Comparison of ENCODE assay signal across 1 cellular context in the genomic region with DNA sequence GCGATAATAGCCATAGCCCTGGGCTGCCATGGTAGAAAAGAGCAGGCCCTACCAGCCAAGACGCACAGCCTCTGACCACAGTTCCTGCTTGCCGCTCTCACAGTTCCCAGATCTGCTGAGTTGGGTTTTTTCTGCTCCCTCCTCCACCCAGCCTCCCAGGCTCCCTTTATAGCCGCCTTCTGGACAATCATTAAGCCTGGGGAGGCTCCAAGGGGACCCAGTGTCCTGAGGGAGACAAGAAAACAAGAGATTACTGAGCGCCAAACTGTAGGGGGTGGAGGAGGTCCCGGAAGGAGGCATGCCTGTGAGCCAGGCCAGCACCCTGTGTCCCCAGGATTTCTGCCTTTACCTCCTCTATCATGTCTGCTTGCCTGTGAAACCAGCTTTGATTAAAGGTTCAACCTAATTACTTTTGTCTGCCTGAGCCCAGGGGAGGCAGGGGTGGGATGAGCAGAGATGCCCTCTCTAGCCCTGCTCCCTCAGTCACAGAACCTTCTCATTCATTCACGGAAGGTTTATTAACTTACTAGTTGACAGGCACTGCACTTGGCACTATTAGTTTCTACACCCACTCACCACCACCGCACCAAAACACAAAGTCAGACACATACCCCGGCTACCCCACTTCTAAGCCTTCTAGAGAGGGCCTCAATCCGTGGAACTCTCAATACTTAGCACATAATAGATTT.
TF ChIP-seq lines count a peak whose summit lies in the region.

No MANE protein-coding gene starts in this region.

TF ChIP-seq in HepG2, 621 proteins besides CTCF, POLR2A, EP300 and RAD21 (continues in another document):
- TF ChIP-seq, protein P1, sequence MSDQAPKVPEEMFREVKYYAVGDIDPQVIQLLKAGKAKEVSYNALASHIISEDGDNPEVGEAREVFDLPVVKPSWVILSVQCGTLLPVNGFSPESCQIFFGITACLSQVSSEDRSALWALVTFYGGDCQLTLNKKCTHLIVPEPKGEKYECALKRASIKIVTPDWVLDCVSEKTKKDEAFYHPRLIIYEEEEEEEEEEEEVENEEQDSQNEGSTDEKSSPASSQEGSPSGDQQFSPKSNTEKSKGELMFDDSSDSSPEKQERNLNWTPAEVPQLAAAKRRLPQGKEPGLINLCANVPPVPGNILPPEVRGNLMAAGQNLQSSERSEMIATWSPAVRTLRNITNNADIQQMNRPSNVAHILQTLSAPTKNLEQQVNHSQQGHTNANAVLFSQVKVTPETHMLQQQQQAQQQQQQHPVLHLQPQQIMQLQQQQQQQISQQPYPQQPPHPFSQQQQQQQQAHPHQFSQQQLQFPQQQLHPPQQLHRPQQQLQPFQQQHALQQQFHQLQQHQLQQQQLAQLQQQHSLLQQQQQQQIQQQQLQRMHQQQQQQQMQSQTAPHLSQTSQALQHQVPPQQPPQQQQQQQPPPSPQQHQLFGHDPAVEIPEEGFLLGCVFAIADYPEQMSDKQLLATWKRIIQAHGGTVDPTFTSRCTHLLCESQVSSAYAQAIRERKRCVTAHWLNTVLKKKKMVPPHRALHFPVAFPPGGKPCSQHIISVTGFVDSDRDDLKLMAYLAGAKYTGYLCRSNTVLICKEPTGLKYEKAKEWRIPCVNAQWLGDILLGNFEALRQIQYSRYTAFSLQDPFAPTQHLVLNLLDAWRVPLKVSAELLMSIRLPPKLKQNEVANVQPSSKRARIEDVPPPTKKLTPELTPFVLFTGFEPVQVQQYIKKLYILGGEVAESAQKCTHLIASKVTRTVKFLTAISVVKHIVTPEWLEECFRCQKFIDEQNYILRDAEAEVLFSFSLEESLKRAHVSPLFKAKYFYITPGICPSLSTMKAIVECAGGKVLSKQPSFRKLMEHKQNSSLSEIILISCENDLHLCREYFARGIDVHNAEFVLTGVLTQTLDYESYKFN (CRISPR knock-in tag; conservative IDR thresholded peaks at IDR 0.05), result peak; percentile 87
- TF ChIP-seq, protein P2, sequence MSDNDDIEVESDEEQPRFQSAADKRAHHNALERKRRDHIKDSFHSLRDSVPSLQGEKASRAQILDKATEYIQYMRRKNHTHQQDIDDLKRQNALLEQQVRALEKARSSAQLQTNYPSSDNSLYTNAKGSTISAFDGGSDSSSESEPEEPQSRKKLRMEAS (IDR thresholded peaks at IDR 0.05), result 0 out of 2 replicates have a peak, but pooled peaks have one; percentile 15
- peak; percentile 84 for TF ChIP-seq HDAC1 (CRISPR knock-in tag; IDR thresholded peaks at IDR 0.05)
- TF ChIP-seq ZKSCAN8 (CRISPR knock-in tag; IDR thresholded peaks at IDR 0.05; ENCODE audit: borderline replicate concordance), result 0 out of 2 replicates have a peak, but pooled peaks have one; percentile 20
- peak; percentile 77 for TF ChIP-seq ZNF331 (CRISPR knock-in tag; IDR thresholded peaks at IDR 0.05)
- TF ChIP-seq ZNF816 (CRISPR knock-in tag; IDR thresholded peaks at IDR 0.05; ENCODE audit: borderline replicate concordance), result 0 out of 2 replicates have a peak, but pooled peaks have one; percentile 57
- TF ChIP-seq ZNF263 (CRISPR knock-in tag; IDR thresholded peaks at IDR 0.05), result peak; percentile 91
- TF ChIP-seq HINFP (CRISPR knock-in tag; IDR thresholded peaks at IDR 0.05; ENCODE audit: low read depth), result 0 out of 2 replicates have a peak, but pooled peaks have one; percentile 22
- peak; percentile 49; the same call in 1 of the 2 replicates for TF ChIP-seq MED1 (CRISPR knock-in tag; IDR thresholded peaks at IDR 0.05)
- peak; percentile 26; the same call in 1 of the 2 replicates for TF ChIP-seq TSC22D2 (CRISPR knock-in tag; IDR thresholded peaks at IDR 0.05; ENCODE audit: borderline replicate concordance)
- 0 out of 2 replicates have a peak, but pooled peaks have one; percentile 23 for TF ChIP-seq MEIS2 (CRISPR knock-in tag; IDR thresholded peaks at IDR 0.05)
- 0 out of 4 replicates have a peak, but pooled peaks of 1 of the 2 experiments have one; percentile 15 for TF ChIP-seq NR2F1 (CRISPR knock-in tag; IDR thresholded peaks at IDR 0.05)
- peak; percentile 96 to 98 for TF ChIP-seq MAFK (conservative IDR thresholded peaks at IDR 0.05 in 1 of 2, IDR thresholded peaks at IDR 0.05 in 1 of 2; ENCODE audit: low read length in 2 of 2)
- TF ChIP-seq TARDBP (CRISPR knock-in tag; IDR thresholded peaks at IDR 0.05), result peak; percentile 66; the same call in 1 of the 2 replicates
- no peak for TF ChIP-seq KAT2B (IDR thresholded peaks at IDR 0.05; ENCODE audit: borderline replicate concordance, low read depth, low read length)
- TF ChIP-seq RBM22 (optimal IDR thresholded peaks at IDR 0.05; ENCODE audit: low read length), result peak; percentile 48
- TF ChIP-seq SP5 (CRISPR knock-in tag; IDR thresholded peaks at IDR 0.05; ENCODE audit: borderline replicate concordance, low read depth), result 0 out of 2 replicates have a peak, but pooled peaks have one; percentile 42
- TF ChIP-seq, protein P3, sequence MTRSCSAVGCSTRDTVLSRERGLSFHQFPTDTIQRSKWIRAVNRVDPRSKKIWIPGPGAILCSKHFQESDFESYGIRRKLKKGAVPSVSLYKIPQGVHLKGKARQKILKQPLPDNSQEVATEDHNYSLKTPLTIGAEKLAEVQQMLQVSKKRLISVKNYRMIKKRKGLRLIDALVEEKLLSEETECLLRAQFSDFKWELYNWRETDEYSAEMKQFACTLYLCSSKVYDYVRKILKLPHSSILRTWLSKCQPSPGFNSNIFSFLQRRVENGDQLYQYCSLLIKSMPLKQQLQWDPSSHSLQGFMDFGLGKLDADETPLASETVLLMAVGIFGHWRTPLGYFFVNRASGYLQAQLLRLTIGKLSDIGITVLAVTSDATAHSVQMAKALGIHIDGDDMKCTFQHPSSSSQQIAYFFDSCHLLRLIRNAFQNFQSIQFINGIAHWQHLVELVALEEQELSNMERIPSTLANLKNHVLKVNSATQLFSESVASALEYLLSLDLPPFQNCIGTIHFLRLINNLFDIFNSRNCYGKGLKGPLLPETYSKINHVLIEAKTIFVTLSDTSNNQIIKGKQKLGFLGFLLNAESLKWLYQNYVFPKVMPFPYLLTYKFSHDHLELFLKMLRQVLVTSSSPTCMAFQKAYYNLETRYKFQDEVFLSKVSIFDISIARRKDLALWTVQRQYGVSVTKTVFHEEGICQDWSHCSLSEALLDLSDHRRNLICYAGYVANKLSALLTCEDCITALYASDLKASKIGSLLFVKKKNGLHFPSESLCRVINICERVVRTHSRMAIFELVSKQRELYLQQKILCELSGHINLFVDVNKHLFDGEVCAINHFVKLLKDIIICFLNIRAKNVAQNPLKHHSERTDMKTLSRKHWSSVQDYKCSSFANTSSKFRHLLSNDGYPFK (CRISPR knock-in tag; IDR thresholded peaks at IDR 0.05; ENCODE audit: borderline replicate concordance), result peak; percentile 4; the same call in 1 of the 2 replicates
- no peak for TF ChIP-seq LCORL (IDR thresholded peaks at IDR 0.05)
- TF ChIP-seq LCORL (CRISPR knock-in tag; IDR thresholded peaks at IDR 0.05), result peak; percentile 59
- peak; percentile 15; the same call in 1 of the 2 replicates for TF ChIP-seq TBX2 (CRISPR knock-in tag; IDR thresholded peaks at IDR 0.05; ENCODE audit: borderline replicate concordance)
- TF ChIP-seq REPIN1 (CRISPR knock-in tag; IDR thresholded peaks at IDR 0.05; ENCODE audit: borderline replicate concordance, low read depth), result peak; percentile 39; the same call in 1 of the 2 replicates
- TF ChIP-seq EED (CRISPR knock-in tag; IDR thresholded peaks at IDR 0.05), result no peak
- TF ChIP-seq, protein P4, sequence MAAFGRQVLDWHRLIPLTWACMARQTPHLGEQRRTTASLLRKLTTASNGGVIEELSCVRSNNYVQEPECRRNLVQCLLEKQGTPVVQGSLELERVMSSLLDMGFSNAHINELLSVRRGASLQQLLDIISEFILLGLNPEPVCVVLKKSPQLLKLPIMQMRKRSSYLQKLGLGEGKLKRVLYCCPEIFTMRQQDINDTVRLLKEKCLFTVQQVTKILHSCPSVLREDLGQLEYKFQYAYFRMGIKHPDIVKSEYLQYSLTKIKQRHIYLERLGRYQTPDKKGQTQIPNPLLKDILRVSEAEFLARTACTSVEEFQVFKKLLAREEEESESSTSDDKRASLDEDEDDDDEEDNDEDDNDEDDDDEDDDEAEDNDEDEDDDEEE (CRISPR knock-in tag; IDR thresholded peaks at IDR 0.05), result peak; percentile 71; the same call in 1 of the 2 replicates
- TF ChIP-seq CREM (IDR thresholded peaks at IDR 0.05), result peak; percentile 50; the same call in 1 of the 2 replicates
- TF ChIP-seq CREM (CRISPR knock-in tag; IDR thresholded peaks at IDR 0.05), result no peak
- TF ChIP-seq ADNP (CRISPR knock-in tag; IDR thresholded peaks at IDR 0.05), result no peak
- 0 out of 2 replicates have a peak, but pooled peaks have one; percentile 17 for TF ChIP-seq MYC (CRISPR knock-in tag; IDR thresholded peaks at IDR 0.05; ENCODE audit: borderline replicate concordance)
- TF ChIP-seq, protein P5, sequence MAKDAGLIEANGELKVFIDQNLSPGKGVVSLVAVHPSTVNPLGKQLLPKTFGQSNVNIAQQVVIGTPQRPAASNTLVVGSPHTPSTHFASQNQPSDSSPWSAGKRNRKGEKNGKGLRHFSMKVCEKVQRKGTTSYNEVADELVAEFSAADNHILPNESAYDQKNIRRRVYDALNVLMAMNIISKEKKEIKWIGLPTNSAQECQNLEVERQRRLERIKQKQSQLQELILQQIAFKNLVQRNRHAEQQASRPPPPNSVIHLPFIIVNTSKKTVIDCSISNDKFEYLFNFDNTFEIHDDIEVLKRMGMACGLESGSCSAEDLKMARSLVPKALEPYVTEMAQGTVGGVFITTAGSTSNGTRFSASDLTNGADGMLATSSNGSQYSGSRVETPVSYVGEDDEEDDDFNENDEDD (CRISPR knock-in tag; IDR thresholded peaks at IDR 0.05; ENCODE audit: borderline replicate concordance), result peak; percentile 57; the same call in 1 of the 2 replicates
- TF ChIP-seq SNAPC2 (CRISPR knock-in tag; IDR thresholded peaks at IDR 0.05), result 0 out of 2 replicates have a peak, but pooled peaks have one; percentile 28
- TF ChIP-seq ZNF337 (CRISPR knock-in tag; IDR thresholded peaks at IDR 0.05; ENCODE audit: borderline replicate concordance, low read depth), result 0 out of 2 replicates have a peak, but pooled peaks have one; percentile 46
- TF ChIP-seq ESRRA (CRISPR knock-in tag; IDR thresholded peaks at IDR 0.05; ENCODE audit: low read depth), result no peak; the same call in 1 of the 2 replicates
- TF ChIP-seq ZNF501 (CRISPR knock-in tag; IDR thresholded peaks at IDR 0.05), result 0 out of 2 replicates have a peak, but pooled peaks have one; percentile 41
- TF ChIP-seq ZNF580 (CRISPR knock-in tag; IDR thresholded peaks at IDR 0.05; ENCODE audit: borderline replicate concordance, low read depth), result peak; percentile 45; the same call in 1 of the 2 replicates
- TF ChIP-seq, protein P6, sequence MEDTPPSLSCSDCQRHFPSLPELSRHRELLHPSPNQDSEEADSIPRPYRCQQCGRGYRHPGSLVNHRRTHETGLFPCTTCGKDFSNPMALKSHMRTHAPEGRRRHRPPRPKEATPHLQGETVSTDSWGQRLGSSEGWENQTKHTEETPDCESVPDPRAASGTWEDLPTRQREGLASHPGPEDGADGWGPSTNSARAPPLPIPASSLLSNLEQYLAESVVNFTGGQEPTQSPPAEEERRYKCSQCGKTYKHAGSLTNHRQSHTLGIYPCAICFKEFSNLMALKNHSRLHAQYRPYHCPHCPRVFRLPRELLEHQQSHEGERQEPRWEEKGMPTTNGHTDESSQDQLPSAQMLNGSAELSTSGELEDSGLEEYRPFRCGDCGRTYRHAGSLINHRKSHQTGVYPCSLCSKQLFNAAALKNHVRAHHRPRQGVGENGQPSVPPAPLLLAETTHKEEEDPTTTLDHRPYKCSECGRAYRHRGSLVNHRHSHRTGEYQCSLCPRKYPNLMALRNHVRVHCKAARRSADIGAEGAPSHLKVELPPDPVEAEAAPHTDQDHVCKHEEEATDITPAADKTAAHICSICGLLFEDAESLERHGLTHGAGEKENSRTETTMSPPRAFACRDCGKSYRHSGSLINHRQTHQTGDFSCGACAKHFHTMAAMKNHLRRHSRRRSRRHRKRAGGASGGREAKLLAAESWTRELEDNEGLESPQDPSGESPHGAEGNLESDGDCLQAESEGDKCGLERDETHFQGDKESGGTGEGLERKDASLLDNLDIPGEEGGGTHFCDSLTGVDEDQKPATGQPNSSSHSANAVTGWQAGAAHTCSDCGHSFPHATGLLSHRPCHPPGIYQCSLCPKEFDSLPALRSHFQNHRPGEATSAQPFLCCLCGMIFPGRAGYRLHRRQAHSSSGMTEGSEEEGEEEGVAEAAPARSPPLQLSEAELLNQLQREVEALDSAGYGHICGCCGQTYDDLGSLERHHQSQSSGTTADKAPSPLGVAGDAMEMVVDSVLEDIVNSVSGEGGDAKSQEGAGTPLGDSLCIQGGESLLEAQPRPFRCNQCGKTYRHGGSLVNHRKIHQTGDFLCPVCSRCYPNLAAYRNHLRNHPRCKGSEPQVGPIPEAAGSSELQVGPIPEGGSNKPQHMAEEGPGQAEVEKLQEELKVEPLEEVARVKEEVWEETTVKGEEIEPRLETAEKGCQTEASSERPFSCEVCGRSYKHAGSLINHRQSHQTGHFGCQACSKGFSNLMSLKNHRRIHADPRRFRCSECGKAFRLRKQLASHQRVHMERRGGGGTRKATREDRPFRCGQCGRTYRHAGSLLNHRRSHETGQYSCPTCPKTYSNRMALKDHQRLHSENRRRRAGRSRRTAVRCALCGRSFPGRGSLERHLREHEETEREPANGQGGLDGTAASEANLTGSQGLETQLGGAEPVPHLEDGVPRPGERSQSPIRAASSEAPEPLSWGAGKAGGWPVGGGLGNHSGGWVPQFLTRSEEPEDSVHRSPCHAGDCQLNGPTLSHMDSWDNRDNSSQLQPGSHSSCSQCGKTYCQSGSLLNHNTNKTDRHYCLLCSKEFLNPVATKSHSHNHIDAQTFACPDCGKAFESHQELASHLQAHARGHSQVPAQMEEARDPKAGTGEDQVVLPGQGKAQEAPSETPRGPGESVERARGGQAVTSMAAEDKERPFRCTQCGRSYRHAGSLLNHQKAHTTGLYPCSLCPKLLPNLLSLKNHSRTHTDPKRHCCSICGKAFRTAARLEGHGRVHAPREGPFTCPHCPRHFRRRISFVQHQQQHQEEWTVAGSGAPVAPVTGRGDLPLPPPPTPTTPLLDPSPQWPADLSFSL (CRISPR knock-in tag; IDR thresholded peaks at IDR 0.05), result no peak
